In genomic region chr16:86716649-86717048, GRCh38 we compare ENCODE assay signal across 14 cellular contexts.
"Had no signal": no experiment of that assay in that cellular context is flagged by ENCODE, and none has a peak within 500 bp of the region (broad histone marks: within the 10 kb centered on the region; RNA-seq: fewer than 3 reads in every experiment).

No MANE protein-coding gene starts in this region.

- H3K4me1 Mint-ChIP-seq: naive thymus-derived CD8-positive, alpha-beta T cell had no signal

- H3K27ac Mint-ChIP-seq: naive thymus-derived CD8-positive, alpha-beta T cell had no signal

- DNase-seq: cortex of kidney; dorsolateral prefrontal cortex; effector CD8-positive, alpha-beta T cell; foreskin keratinocyte; head of caudate nucleus; hippocampal formation; kidney glomerular epithelial cell; mucosa of descending colon; naive thymus-derived CD8-positive, alpha-beta T cell; right cardiac atrium; small intestine; stimulated activated CD4-positive, alpha-beta T cell treated with anti-CD3 and anti-CD28 coated beads, Interleukin-12 subunit alpha, Interleukin-12 subunit beta, amount 100 ng/mL, for 4 hours; stimulated activated naive CD4-positive, alpha-beta T cell treated with Interleukin-2 at 50 U/mL for 16 hours; trophoblast cell had no signal

- ATAC-seq: foreskin keratinocyte; mucosa of descending colon; naive thymus-derived CD8-positive, alpha-beta T cell; right cardiac atrium had no signal

- H3K4me3 Mint-ChIP-seq: naive thymus-derived CD8-positive, alpha-beta T cell had no signal

- H3K36me3 Mint-ChIP-seq: naive thymus-derived CD8-positive, alpha-beta T cell had no signal

- H3K4me3 ChIP-seq: dorsolateral prefrontal cortex, mucosa of descending colon had no signal
